1 cellular context compared by ENCODE assay signal in the genomic region with DNA sequence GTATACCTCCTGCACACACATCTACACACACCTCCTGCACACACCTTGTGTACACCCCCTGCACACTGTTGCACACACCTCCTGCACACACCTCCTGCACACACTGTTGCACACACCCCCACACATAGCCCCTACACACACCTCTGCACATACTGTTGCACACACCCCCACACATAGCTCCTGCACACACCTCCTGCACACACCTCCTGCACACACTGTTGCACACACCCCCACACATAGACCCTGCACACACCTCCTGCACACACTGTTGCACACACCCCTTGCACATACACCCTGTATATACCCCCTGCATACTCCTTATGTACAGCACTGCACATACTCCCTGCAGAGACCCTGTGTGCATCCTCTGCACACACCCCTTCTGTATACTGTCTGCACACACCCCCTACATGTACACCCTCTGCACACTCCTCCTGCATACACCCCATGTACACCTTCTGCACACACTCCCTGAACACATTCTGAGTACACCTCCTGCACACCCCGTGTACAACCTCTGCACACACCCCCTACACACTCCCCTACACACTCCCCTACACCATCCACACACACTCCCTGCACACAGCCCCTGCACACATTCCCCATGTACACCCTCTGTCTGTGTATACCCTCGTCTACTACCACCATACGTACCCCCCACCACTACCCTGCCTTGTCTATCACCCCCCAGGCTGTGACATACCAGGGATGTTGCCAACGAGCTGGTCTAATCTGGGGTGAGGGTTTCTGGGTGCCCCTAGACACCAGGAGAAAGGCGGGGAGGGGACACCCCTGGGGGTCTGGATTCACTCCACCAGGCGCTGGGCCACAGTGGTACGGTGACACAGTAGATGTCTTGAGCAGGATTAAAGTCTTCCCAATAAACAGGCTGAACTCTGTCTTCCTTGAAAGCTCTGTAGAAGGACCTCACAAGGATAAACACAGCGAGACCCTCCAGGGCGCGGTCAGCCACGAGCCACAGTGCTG.
TF ChIP-seq lines count a peak whose summit lies in the region.

No MANE protein-coding gene starts in this region.

TF ChIP-seq in HEK293, 187 proteins besides CTCF, POLR2A, EP300 and RAD21 (continued from another document):
- TF ChIP-seq, protein P1, sequence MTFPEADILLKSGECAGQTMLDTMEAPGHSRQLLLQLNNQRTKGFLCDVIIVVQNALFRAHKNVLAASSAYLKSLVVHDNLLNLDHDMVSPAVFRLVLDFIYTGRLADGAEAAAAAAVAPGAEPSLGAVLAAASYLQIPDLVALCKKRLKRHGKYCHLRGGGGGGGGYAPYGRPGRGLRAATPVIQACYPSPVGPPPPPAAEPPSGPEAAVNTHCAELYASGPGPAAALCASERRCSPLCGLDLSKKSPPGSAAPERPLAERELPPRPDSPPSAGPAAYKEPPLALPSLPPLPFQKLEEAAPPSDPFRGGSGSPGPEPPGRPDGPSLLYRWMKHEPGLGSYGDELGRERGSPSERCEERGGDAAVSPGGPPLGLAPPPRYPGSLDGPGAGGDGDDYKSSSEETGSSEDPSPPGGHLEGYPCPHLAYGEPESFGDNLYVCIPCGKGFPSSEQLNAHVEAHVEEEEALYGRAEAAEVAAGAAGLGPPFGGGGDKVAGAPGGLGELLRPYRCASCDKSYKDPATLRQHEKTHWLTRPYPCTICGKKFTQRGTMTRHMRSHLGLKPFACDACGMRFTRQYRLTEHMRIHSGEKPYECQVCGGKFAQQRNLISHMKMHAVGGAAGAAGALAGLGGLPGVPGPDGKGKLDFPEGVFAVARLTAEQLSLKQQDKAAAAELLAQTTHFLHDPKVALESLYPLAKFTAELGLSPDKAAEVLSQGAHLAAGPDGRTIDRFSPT (tag by site-specific recombination; IDR thresholded peaks at IDR 0.05), result no peak
- TF ChIP-seq ZNF658 (tag by site-specific recombination; IDR thresholded peaks at IDR 0.05) (no peak), GFI1B (tag by site-specific recombination; IDR thresholded peaks at IDR 0.05) (0 out of 2 replicates have a peak, but pooled peaks have one; percentile 4), ZNF248 (tag by site-specific recombination; IDR thresholded peaks at IDR 0.05) (no peak), ZNF76 (tag by site-specific recombination; IDR thresholded peaks at IDR 0.05; ENCODE audit: borderline replicate concordance, low read depth) (no peak), HOXC10 (CRISPR knock-in tag; IDR thresholded peaks at IDR 0.05) (no peak), SCRT1 (tag by site-specific recombination; IDR thresholded peaks at IDR 0.05; ENCODE audit: borderline replicate concordance) (no peak; the same call in none of the 2 replicates), KLF1 (tag by site-specific recombination; IDR thresholded peaks at IDR 0.05) (no peak), ZNF707 (tag by site-specific recombination; IDR thresholded peaks at IDR 0.05) (no peak), ZNF473 (tag by site-specific recombination; IDR thresholded peaks at IDR 0.05) (no peak), KLF10 (tag by site-specific recombination; IDR thresholded peaks at IDR 0.05) (no peak), ZNF670 (tag by site-specific recombination; IDR thresholded peaks at IDR 0.05; ENCODE audit: low read depth) (no peak)
- TF ChIP-seq, protein P2, sequence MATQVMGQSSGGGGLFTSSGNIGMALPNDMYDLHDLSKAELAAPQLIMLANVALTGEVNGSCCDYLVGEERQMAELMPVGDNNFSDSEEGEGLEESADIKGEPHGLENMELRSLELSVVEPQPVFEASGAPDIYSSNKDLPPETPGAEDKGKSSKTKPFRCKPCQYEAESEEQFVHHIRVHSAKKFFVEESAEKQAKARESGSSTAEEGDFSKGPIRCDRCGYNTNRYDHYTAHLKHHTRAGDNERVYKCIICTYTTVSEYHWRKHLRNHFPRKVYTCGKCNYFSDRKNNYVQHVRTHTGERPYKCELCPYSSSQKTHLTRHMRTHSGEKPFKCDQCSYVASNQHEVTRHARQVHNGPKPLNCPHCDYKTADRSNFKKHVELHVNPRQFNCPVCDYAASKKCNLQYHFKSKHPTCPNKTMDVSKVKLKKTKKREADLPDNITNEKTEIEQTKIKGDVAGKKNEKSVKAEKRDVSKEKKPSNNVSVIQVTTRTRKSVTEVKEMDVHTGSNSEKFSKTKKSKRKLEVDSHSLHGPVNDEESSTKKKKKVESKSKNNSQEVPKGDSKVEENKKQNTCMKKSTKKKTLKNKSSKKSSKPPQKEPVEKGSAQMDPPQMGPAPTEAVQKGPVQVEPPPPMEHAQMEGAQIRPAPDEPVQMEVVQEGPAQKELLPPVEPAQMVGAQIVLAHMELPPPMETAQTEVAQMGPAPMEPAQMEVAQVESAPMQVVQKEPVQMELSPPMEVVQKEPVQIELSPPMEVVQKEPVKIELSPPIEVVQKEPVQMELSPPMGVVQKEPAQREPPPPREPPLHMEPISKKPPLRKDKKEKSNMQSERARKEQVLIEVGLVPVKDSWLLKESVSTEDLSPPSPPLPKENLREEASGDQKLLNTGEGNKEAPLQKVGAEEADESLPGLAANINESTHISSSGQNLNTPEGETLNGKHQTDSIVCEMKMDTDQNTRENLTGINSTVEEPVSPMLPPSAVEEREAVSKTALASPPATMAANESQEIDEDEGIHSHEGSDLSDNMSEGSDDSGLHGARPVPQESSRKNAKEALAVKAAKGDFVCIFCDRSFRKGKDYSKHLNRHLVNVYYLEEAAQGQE (tag by site-specific recombination; IDR thresholded peaks at IDR 0.05), result no peak
